Comparison of ENCODE assay signal across 2 cellular contexts in the genomic region with DNA sequence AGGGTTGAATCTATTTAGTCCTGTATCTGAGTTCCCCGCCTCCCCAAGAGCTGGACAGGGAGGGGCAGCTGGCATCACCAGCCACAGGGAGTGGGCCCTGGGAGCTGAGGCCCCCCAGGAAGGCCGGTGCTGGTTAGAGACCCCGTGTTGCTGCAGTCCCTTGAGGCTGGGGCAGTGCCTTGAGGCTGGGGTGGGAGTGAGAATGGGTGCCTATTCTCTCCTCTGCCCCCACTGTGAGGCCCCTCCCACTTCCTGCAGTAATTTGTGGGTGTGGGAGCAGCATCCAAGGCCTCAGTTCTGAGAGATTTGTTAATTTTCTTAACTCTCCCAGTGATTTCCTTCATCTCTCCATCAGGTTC.
TF ChIP-seq lines count a peak whose summit lies in the region.

No MANE protein-coding gene starts in this region.

TF ChIP-seq in GM23338, 12 proteins besides CTCF, POLR2A, EP300 and RAD21 (continues in another document):
- TF ChIP-seq ZNF114 (CRISPR knock-in tag; IDR thresholded peaks at IDR 0.05), result no peak
- TF ChIP-seq JUNB (IDR thresholded peaks at IDR 0.05; ENCODE audit: unreplicated experiment), result no peak
- no peak for TF ChIP-seq POLR2AphosphoS5 (IDR thresholded peaks at IDR 0.05; ENCODE audit: low read depth)
- no peak for TF ChIP-seq ZNF331 (CRISPR knock-in tag; IDR thresholded peaks at IDR 0.05; ENCODE audit: low read depth)
- TF ChIP-seq CREB1 (CRISPR knock-in tag; IDR thresholded peaks at IDR 0.05; ENCODE audit: low read depth), result no peak
- TF ChIP-seq STAT1 (IDR thresholded peaks at IDR 0.05; ENCODE audit: unreplicated experiment), result no peak
- TF ChIP-seq EZH2phosphoT487 (IDR thresholded peaks at IDR 0.05; ENCODE audit: unreplicated experiment), result no peak
- TF ChIP-seq EZH2 (IDR thresholded peaks at IDR 0.05; ENCODE audit: low read depth, unreplicated experiment), result no peak
- no peak for TF ChIP-seq NANOG (IDR thresholded peaks at IDR 0.05; ENCODE audit: borderline replicate concordance)
- TF ChIP-seq, protein P1, sequence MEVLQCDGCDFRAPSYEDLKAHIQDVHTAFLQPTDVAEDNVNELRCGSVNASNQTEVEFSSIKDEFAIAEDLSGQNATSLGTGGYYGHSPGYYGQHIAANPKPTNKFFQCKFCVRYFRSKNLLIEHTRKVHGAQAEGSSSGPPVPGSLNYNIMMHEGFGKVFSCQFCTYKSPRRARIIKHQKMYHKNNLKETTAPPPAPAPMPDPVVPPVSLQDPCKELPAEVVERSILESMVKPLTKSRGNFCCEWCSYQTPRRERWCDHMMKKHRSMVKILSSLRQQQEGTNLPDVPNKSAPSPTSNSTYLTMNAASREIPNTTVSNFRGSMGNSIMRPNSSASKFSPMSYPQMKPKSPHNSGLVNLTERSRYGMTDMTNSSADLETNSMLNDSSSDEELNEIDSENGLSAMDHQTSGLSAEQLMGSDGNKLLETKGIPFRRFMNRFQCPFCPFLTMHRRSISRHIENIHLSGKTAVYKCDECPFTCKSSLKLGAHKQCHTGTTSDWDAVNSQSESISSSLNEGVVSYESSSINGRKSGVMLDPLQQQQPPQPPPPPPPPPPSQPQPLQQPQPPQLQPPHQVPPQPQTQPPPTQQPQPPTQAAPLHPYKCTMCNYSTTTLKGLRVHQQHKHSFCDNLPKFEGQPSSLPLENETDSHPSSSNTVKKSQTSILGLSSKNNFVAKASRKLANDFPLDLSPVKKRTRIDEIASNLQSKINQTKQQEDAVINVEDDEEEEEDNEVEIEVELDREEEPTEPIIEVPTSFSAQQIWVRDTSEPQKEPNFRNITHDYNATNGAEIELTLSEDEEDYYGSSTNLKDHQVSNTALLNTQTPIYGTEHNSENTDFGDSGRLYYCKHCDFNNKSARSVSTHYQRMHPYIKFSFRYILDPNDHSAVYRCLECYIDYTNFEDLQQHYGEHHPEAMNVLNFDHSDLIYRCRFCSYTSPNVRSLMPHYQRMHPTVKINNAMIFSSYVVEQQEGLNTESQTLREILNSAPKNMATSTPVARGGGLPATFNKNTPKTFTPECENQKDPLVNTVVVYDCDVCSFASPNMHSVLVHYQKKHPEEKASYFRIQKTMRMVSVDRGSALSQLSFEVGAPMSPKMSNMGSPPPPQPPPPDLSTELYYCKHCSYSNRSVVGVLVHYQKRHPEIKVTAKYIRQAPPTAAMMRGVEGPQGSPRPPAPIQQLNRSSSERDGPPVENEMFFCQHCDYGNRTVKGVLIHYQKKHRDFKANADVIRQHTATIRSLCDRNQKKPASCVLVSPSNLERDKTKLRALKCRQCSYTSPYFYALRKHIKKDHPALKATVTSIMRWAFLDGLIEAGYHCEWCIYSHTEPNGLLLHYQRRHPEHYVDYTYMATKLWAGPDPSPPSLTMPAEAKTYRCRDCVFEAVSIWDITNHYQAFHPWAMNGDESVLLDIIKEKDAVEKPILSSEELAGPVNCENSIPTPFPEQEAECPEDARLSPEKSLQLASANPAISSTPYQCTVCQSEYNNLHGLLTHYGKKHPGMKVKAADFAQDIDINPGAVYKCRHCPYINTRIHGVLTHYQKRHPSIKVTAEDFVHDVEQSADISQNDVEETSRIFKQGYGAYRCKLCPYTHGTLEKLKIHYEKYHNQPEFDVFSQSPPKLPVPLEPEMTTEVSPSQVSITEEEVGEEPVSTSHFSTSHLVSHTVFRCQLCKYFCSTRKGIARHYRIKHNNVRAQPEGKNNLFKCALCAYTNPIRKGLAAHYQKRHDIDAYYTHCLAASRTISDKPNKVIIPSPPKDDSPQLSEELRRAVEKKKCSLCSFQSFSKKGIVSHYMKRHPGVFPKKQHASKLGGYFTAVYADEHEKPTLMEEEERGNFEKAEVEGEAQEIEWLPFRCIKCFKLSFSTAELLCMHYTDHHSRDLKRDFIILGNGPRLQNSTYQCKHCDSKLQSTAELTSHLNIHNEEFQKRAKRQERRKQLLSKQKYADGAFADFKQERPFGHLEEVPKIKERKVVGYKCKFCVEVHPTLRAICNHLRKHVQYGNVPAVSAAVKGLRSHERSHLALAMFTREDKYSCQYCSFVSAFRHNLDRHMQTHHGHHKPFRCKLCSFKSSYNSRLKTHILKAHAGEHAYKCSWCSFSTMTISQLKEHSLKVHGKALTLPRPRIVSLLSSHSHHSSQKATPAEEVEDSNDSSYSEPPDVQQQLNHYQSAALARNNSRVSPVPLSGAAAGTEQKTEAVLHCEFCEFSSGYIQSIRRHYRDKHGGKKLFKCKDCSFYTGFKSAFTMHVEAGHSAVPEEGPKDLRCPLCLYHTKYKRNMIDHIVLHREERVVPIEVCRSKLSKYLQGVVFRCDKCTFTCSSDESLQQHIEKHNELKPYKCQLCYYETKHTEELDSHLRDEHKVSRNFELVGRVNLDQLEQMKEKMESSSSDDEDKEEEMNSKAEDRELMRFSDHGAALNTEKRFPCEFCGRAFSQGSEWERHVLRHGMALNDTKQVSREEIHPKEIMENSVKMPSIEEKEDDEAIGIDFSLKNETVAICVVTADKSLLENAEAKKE (CRISPR knock-in tag; IDR thresholded peaks at IDR 0.05), result no peak
- TF ChIP-seq, protein P2, sequence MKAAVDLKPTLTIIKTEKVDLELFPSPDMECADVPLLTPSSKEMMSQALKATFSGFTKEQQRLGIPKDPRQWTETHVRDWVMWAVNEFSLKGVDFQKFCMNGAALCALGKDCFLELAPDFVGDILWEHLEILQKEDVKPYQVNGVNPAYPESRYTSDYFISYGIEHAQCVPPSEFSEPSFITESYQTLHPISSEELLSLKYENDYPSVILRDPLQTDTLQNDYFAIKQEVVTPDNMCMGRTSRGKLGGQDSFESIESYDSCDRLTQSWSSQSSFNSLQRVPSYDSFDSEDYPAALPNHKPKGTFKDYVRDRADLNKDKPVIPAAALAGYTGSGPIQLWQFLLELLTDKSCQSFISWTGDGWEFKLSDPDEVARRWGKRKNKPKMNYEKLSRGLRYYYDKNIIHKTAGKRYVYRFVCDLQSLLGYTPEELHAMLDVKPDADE (IDR thresholded peaks at IDR 0.05), result no peak

TF ChIP-seq in H1, 55 proteins besides CTCF, POLR2A, EP300 and RAD21:
- TF ChIP-seq TCF12 (IDR thresholded peaks at IDR 0.05; ENCODE audit: low read depth, low read length) (no peak), MAFK (IDR thresholded peaks at IDR 0.05; ENCODE audit: low read depth, low read length) (no peak), RBBP5 (IDR thresholded peaks at IDR 0.05; ENCODE audit: borderline replicate concordance, low read depth, low read length) (no peak), HDAC6 (IDR thresholded peaks at IDR 0.05; ENCODE audit: low read depth, low read length) (no peak), CREB1 (IDR thresholded peaks at IDR 0.05) (no peak), HDAC2 (IDR thresholded peaks at IDR 0.05; ENCODE audit: borderline replicate concordance in 1 of 2, low read depth in 2 of 2, low read length in 2 of 2) (no peak), SUZ12 (IDR thresholded peaks at IDR 0.05; ENCODE audit: low read length) (no peak), TEAD4 (IDR thresholded peaks at IDR 0.05; ENCODE audit: low read depth, low read length) (no peak), NRF1 (IDR thresholded peaks at IDR 0.05; ENCODE audit: low read depth, low read length) (no peak)
